ENCODE assay signal across 8 cellular contexts in the genomic region with DNA sequence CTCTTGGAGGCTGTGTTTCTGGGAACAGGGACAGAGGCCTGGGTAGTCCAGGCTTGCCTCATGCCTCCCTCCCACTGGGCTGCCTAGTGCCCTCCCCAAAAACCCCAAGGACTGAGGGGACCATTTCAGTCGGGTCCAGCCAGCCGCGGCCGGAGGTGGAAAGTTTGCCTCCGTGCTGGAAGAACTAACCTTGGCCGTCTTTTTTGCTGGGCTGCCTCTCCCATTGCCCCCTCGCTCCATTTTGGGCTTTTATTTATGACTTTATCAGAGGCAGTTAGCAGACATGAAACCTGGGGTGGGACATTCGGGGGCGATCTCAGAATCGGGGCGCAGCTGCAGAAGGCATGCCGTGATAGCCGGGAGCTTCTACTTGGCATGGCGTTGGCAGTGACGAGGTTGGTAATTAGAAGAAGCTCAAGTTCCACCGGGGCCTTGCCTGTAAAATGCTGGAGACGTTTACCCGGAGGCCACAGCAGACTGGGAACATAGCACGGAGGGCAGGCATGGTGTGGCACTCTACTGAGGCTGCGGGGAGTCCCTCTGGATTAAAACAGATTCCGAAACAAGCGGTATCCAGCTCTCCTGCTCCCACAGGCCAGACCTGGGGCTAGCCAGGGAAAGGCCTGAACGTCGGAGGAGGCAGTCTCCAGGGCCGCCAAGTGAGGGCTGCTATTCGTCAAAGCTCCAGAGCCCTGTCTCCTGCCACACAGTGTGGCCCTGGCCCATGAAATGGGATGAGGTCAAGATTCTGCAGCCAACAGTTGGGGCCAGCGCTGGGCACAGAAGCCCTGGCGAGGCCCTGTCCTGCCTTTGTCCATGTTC.
DNase-seq lines count a peak whose midpoint lies in the region; ATAC-seq and TF ChIP-seq lines count a peak whose summit lies in the region.

No MANE protein-coding gene starts in this region.

- intact Hi-C loops in Panc1 (cut with micrococcal nuclease; ENCODE audit: unreplicated experiment), result no loop called here
- intact Hi-C loops in posterior vena cava (cut with DNase I), result loop anchor here in 1 of 2 donors (5.0 kb wide), 1 partner anchor 67 kb away; no protein-coding TSS in a partner anchor

- H3K9me3 ChIP-seq in Panc1 (ENCODE audit: control insufficient read depth, insufficient read depth, low read depth, low read length), result no peaks in the 10 kb centered on the region

- TF ChIP-seq CTCF in Panc1 (IDR thresholded peaks at IDR 0.05), result no peak
- no peak for TF ChIP-seq CTCF in GM10248 (IDR thresholded peaks at IDR 0.05; ENCODE audit: control extremely low read depth, extremely low read depth, low read depth, missing control alignments)

- peaks cover 15% of the 10 kb centered on the region for H3K4me1 ChIP-seq in Panc1 (ENCODE audit: control insufficient read depth, insufficient read depth, low read length)

- DNase-seq in G401 (ENCODE audit: low spot score) (peak; percentile 72), Panc1 (ENCODE audit: low read depth, low spot score) (no peak), fibroblast of peridontal ligament (ENCODE audit: extremely low read depth) (peak; percentile 61), posterior vena cava (ENCODE audit: low spot score) (peak; percentile 74), GM19238 (ENCODE audit: insufficient read length, low spot score) (no peak), GM10248 (ENCODE audit: extremely low spot score) (no peak)

- BruUV-seq in Panc1 (replicated peaks; lab: Mats Ljungman, UMichigan), result no TSS peak

- peaks cover 9% of the 10 kb centered on the region for H3K36me3 ChIP-seq in Panc1 (ENCODE audit: control insufficient read depth, insufficient read depth, low read length)

- ATAC-seq in Panc1, result no peak
- no peak for ATAC-seq in GM19397 (IDR thresholded peaks at IDR 0.05; ENCODE audit: unreplicated experiment)
- no peak for ATAC-seq in GM21723 (IDR thresholded peaks at IDR 0.05; ENCODE audit: unreplicated experiment)

- peak overlapping the region; percentile 83 to 90 for H3K4me3 ChIP-seq in Panc1 (ENCODE audit: low read depth in 2 of 2, low read length in 2 of 2)

- H3K27ac ChIP-seq in Panc1 (ENCODE audit: low read length), result peak overlapping the region; percentile 99

- POLR2A ChIA-PET in Panc1 (lab: Charles Lee), result interaction anchor here (0.6 to 0.7 kb wide), 3 partner anchors 33 to 78 kb away, joined by 3 to 7 read pairs (median 3); no protein-coding TSS in a partner anchor
- POLR2A ChIA-PET in GM10248 (lab: Yijun Ruan, JAX), result no interaction called here

- CTCF ChIA-PET in Panc1 (lab: Charles Lee) (no interaction called here), GM10248 (lab: Yijun Ruan, JAX) (interaction anchor here (1.5 to 2.7 kb wide), 2 partner anchors 18 to 68 kb away, joined by 3 to 12 read pairs; no protein-coding TSS in a partner anchor)

- no peaks in the 10 kb centered on the region for H3K27me3 ChIP-seq in Panc1 (ENCODE audit: control insufficient read depth, insufficient read depth, low read length)

- in situ Hi-C loops in G401 (cut with HindIII; ENCODE audit: low sequenced_read_pairs) (no loop called here), Panc1 (cut with HindIII; ENCODE audit: low pct_unique_long_range_greater_than_20kb, low sequenced_read_pairs) (no loop called here)

Comparison
In these comparisons a context has a peak if more than half of its experiments do, and no peak if none do; other contexts are left out.
1. DNase-seq: peak in G401 (single experiment), fibroblast of peridontal ligament (single experiment) and posterior vena cava (single experiment); none in Panc1 (single experiment), GM19238 (single experiment) and GM10248 (single experiment).